ENCODE assay signal across 28 cellular contexts in genomic region chr10:70858759-70859158, GRCh38. TPM values are rescaled to one million over a fixed set of nuclear protein-coding genes. Genes with fewer than 3 reads are reported as not detected.
DNase-seq lines count a peak whose midpoint lies in the region; ATAC-seq, FAIRE-seq and TF ChIP-seq lines count a peak whose summit lies in the region.
"Had no signal": no experiment of that assay in that cellular context is flagged by ENCODE, and none has a peak within 500 bp of the region (broad histone marks: within the 10 kb centered on the region; RNA-seq: fewer than 3 reads in every experiment).

No MANE protein-coding gene starts in this region.

- no peak overlapping the region for H3K9ac ChIP-seq in SK-N-SH
- H3K9ac ChIP-seq: BLaER1 treated with 17β-estradiol and CSF1 and Interleukin-3, amounts not matched to agents 10 nM and 100 nM had no signal

- TF ChIP-seq CTCF in SK-N-SH (IDR thresholded peaks at IDR 0.05) (no peak), pancreas (IDR thresholded peaks at IDR 0.05) (no peak), esophagus muscularis mucosa (IDR thresholded peaks at IDR 0.05) (no peak)

- TF ChIP-seq EP300 in SK-N-SH (IDR thresholded peaks at IDR 0.05; ENCODE audit: borderline replicate concordance in 1 of 2, low read depth in 1 of 2, low read length in 1 of 2) (peak in 1 of 2 experiments; percentile 93; a peak in 2 of 4 replicates), esophagus muscularis mucosa (IDR thresholded peaks at IDR 0.05) (no peak)

- DNase-seq in Right ventricle myocardium superior (no peak), cardiac septum (ENCODE audit: low spot score) (no peak), NCI-H1105 treated with DMSO at 0.1 percent for 48 hours (lab: John Stamatoyannopoulos, UW) (peak; percentile 40), SK-N-SH (peak; percentile 75), pancreas (no peak), esophagus muscularis mucosa (ENCODE audit: extremely low spot score) (no peak), GM03348 (ENCODE audit: low spot score) (no peak), dedifferentiated amniotic fluid mesenchymal stem cell (ENCODE audit: extremely low spot score) (no peak)
- DNase-seq: activated B cell treated with CpG ODN at 0.5 μM for 24 hours; activated CD8-positive, alpha-beta T cell treated with anti-CD3 and anti-CD28 coated beads, Interleukin-2, amount 10 ng/mL, durations not matched to agents 7 days and 5 days; activated effector memory CD4-positive, alpha-beta T cell treated with anti-CD3 and anti-CD28 coated beads, Interleukin-2, amount 50 U/mL, for 16 hours; activated naive CD8-positive, alpha-beta T cell treated with anti-CD3 and anti-CD28 coated beads, Interleukin-2, amount 50 U/mL, for 24 hours; activated T-cell treated with anti-CD3 and anti-CD28 coated beads for 4 hours; Caco-2; EL; left colon; MV-4-11; NCI-H2081 treated with DMSO at 0.1 percent for 48 hours; NCI-H524 treated with DMSO at 0.1 percent for 48 hours; PC-9; SHP77; stimulated activated CD4-positive, alpha-beta T cell treated with anti-CD3 and anti-CD28 coated beads, Interleukin-4, amount 100 ng/mL, for 4 hours; substantia nigra; upper lobe of right lung had no signal

- H3K27ac ChIP-seq in SK-N-SH (ENCODE audit: low read depth in 2 of 2, low read length in 1 of 2) (peak overlapping the region in 1 of 2 experiments; percentile 96; a peak in 2 of 4 replicates), pancreas (no peak overlapping the region), esophagus muscularis mucosa (replicated peaks in 1 of 4) (no peak overlapping the region)
- H3K27ac ChIP-seq: BLaER1 treated with 17β-estradiol and CSF1 and Interleukin-3, amounts not matched to agents 10 nM and 100 nM; hepatocyte; PC-9; prostate gland; upper lobe of right lung had no signal

- H3K4me3 ChIP-seq in SK-N-SH (ENCODE audit: low read depth in 2 of 2, low read length in 1 of 2): no peak overlapping the region
- no peak overlapping the region for H3K4me3 ChIP-seq in pancreas
- H3K4me3 ChIP-seq in esophagus muscularis mucosa: no peak overlapping the region
- H3K4me3 ChIP-seq: BLaER1 treated with 17β-estradiol and CSF1 and Interleukin-3, amounts not matched to agents 10 nM and 100 nM; hepatocyte; PC-9; prostate gland; upper lobe of right lung had no signal

- peaks cover 0 to 24% of the 10 kb centered on the region in 2 experiments; a peak in 2 of 4 replicates for H3K4me1 ChIP-seq in SK-N-SH (ENCODE audit: control insufficient read depth in 1 of 2, insufficient read depth in 2 of 2, low read depth in 1 of 2, low read length in 1 of 2)
- peaks cover 7 to 23% (median 13%) of the 10 kb centered on the region in 3 donors for H3K4me1 ChIP-seq in pancreas
- peaks cover 0 to 5% (median 0%) of the 10 kb centered on the region in 4 donors for H3K4me1 ChIP-seq in esophagus muscularis mucosa
- H3K4me1 ChIP-seq: prostate gland, upper lobe of right lung had no signal

- FAIRE-seq in pancreas (lab: Jason Lieb, UNC): no peak

- H3K79me2 ChIP-seq in SK-N-SH (ENCODE audit: insufficient read depth): no peaks in the 10 kb centered on the region
- H3K79me2 ChIP-seq: hepatocyte had no signal

- POLR2A ChIA-PET in SK-N-SH (lab: Yijun Ruan, JAX): interaction anchor here (1.3 to 1.6 kb wide), 3 partner anchors 20 to 42 kb away, joined by 6 to 7 read pairs (median 6); no protein-coding TSS in a partner anchor

- intact Hi-C loops in Right ventricle myocardium superior (cut with DNase I): no loop called here
- intact Hi-C loops in cardiac septum (cut with DNase I): no loop called here
- intact Hi-C loops in pancreas (cut with DNase I): no loop called here
- intact Hi-C loops in esophagus muscularis mucosa (cut with DNase I): no loop called here

- CTCF ChIA-PET in SK-N-SH (lab: Yijun Ruan, JAX): interaction anchor here (0.6 to 1.7 kb wide), 6 partner anchors 11 to 43 kb away, joined by 3 to 8 read pairs (median 3); partner anchors contain the start of gene SGPL1

- H3K36me3 ChIP-seq in SK-N-SH (replicated peaks in 1 of 2; ENCODE audit: control insufficient read depth in 1 of 2, insufficient read depth in 2 of 2, low read length in 1 of 2) (peaks cover 55 to 78% of the 10 kb centered on the region in 2 experiments), pancreas (peaks cover 0 to 24% (median 0%) of the 10 kb centered on the region in 3 donors), esophagus muscularis mucosa (peaks cover 26 to 96% (median 60%) of the 10 kb centered on the region in 4 donors)
- H3K36me3 ChIP-seq: prostate gland had no signal

- ATAC-seq in Right ventricle myocardium superior (ENCODE audit: poor library complexity): peak; percentile 88
- peak; percentile 51 to 73 (median 67) for ATAC-seq in pancreas
- ATAC-seq: activated CD8-positive, alpha-beta T cell treated with anti-CD3 and anti-CD28 coated beads, Interleukin-2, amount 10 ng/mL, durations not matched to agents 7 days and 5 days; activated naive CD8-positive, alpha-beta T cell treated with anti-CD3 and anti-CD28 coated beads, Interleukin-2, amount 50 U/mL, for 24 hours; left colon; stimulated activated memory B cell treated with anti-CD40 and anti-IgM and Interleukin-4, amounts not matched to agents 10 μg/mL and 1 μg/mL and 100 μg/mL, for 72 hours; upper lobe of right lung had no signal

- 54% methylated on average over 5 of the region's 5 CpGs for WGBS in SK-N-SH (ENCODE audit: low lambda C conversion rate)
- WGBS in pancreas, 2 donors: 28 to 44% methylated on average over 5 of the region's 5 CpGs
- 88% methylated on average over 5 of the region's 5 CpGs for WGBS in esophagus muscularis mucosa

- peak; percentile 30; the same call in 1 of the 2 replicates for TF ChIP-seq RAD21 in SK-N-SH (IDR thresholded peaks at IDR 0.05; ENCODE audit: low read length)

- no peaks in the 10 kb centered on the region for H4K20me1 ChIP-seq in SK-N-SH (ENCODE audit: insufficient read depth)

- H3K27me3 ChIP-seq in SK-N-SH (ENCODE audit: insufficient read depth): no peaks in the 10 kb centered on the region
- H3K27me3 ChIP-seq in pancreas: no peaks in the 10 kb centered on the region
- no peaks in the 10 kb centered on the region for H3K27me3 ChIP-seq in esophagus muscularis mucosa
- H3K27me3 ChIP-seq: hepatocyte, upper lobe of right lung had no signal

- no peaks in the 10 kb centered on the region for H3F3A ChIP-seq in SK-N-SH (replicated peaks; ENCODE audit: insufficient read depth)

- TF ChIP-seq POLR2A in esophagus muscularis mucosa (IDR thresholded peaks at IDR 0.05; ENCODE audit: low read depth): no peak

- no peak overlapping the region for H3K4me2 ChIP-seq in SK-N-SH
- H3K4me2 ChIP-seq: BLaER1 treated with 17β-estradiol and CSF1 and Interleukin-3, amounts not matched to agents 10 nM and 100 nM; hepatocyte; PC-9 had no signal

- H3K9me2 ChIP-seq in SK-N-SH: no peaks in the 10 kb centered on the region

- H2AFZ ChIP-seq in SK-N-SH (ENCODE audit: low read depth): no peak overlapping the region
- H2AFZ ChIP-seq: hepatocyte, PC-9 had no signal

- H3K9me3 ChIP-seq in SK-N-SH: no peaks in the 10 kb centered on the region
- H3K9me3 ChIP-seq in pancreas: no peaks in the 10 kb centered on the region
- no peaks in the 10 kb centered on the region for H3K9me3 ChIP-seq in esophagus muscularis mucosa
- H3K9me3 ChIP-seq: Caco-2, prostate gland, upper lobe of right lung had no signal

TF ChIP-seq in SK-N-SH, 30 proteins besides CTCF, POLR2A, EP300 and RAD21 (continues in another document):
- TF ChIP-seq TCF12 (IDR thresholded peaks at IDR 0.05) (no peak), GATA2 (CRISPR knock-in tag; IDR thresholded peaks at IDR 0.05) (peak; percentile 99), PBX3 (IDR thresholded peaks at IDR 0.05) (no peak), IRF3 (IDR thresholded peaks at IDR 0.05; ENCODE audit: low read depth, low read length) (no peak), MAX (IDR thresholded peaks at IDR 0.05; ENCODE audit: low read depth) (no peak), RFX5 (IDR thresholded peaks at IDR 0.05; ENCODE audit: low read length) (no peak), EZH2phosphoT487 (IDR thresholded peaks at IDR 0.05; ENCODE audit: borderline replicate concordance, low read depth) (no peak), SMC3 (IDR thresholded peaks at IDR 0.05; ENCODE audit: low read depth, low read length) (no peak), CHD2 (IDR thresholded peaks at IDR 0.05; ENCODE audit: low read length, partially characterized antibody) (peak; percentile 84)

RNA-seq across cellular contexts. Expression of gene PCBD1, which starts 29.6 kb away (rescaled TPM):
- 142 TPM for total RNA-seq in Right ventricle myocardium superior
- total RNA-seq in cardiac septum: 121 TPM
- 95.9 and 112 TPM in 2 replicates for polyA plus RNA-seq in SK-N-SH (2012; rRNA removed)
- 90.1 and 107 TPM in 2 replicates for polyA plus RNA-seq in SK-N-SH (2012; cell fraction: cytosol; rRNA removed)
- polyA plus RNA-seq in SK-N-SH (2012; cell fraction: nucleus; rRNA removed): 30.8 and 34.7 TPM in 2 replicates
- 10 to 100 TPM; 63.6 to 81.1 (median 76.7) TPM for total RNA-seq in pancreas
- polyA plus RNA-seq in pancreas: 10 to 100 TPM; 77.1 to 95.9 TPM
- total RNA-seq in esophagus muscularis mucosa: 100 to 1,000 TPM in 2 of 4 donors, 10 to 100 TPM in 2; 56.1 to 112 (median 80.8) TPM

RNA-seq across cellular contexts. Expression of gene SGPL1, which starts 43.0 kb away (rescaled TPM):
- total RNA-seq in Right ventricle myocardium superior (11.6 TPM), cardiac septum (17.3 TPM), pancreas (10 to 100 TPM; 28.8 to 55.8 (median 34.8) TPM), esophagus muscularis mucosa (10 to 100 TPM; 12.9 to 31.0 (median 21.3) TPM)
- polyA plus RNA-seq in SK-N-SH (2012; rRNA removed) (11.8 and 15.6 TPM in 2 replicates), pancreas (10 to 100 TPM; 12.0 to 14.4 TPM)
- polyA plus RNA-seq in SK-N-SH (2012; cell fraction: cytosol; rRNA removed): 14.3 and 14.7 TPM in 2 replicates
- 16.4 and 24.8 TPM in 2 replicates for polyA plus RNA-seq in SK-N-SH (2012; cell fraction: nucleus; rRNA removed)

Comparison
In these comparisons a context has a peak if more than half of its experiments do, and no peak if none do; other contexts are left out.
1. DNase-seq: peak in NCI-H1105 treated with DMSO at 0.1 percent for 48 hours (single experiment) and SK-N-SH (single experiment); none in Right ventricle myocardium superior (single experiment), cardiac septum (single experiment), pancreas (0 of 6), esophagus muscularis mucosa (single experiment), GM03348 (single experiment) and dedifferentiated amniotic fluid mesenchymal stem cell (single experiment).